Comparison of ENCODE assay signal across 26 cellular contexts in the genomic region with DNA sequence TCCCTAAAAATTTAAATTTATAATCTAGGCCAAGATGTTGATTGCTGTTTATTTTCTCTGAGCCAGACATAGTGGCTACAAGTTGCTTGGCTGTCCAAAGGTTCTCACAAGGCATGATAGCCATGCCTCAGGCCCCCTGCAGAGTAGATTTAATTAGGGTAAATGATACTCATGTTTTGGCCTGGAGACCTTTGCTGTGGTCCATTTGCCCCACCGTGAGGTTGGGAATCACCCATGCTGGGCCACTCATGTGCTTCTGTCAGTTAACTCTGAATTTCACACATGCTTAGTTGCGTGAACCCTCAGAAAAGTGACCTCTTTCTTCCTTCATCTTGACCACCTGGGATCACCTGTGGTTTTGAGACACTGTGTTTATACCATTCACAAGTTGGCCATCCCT.
"Had no signal": no experiment of that assay in that cellular context is flagged by ENCODE, and none has a peak within 500 bp of the region (broad histone marks: within the 10 kb centered on the region; RNA-seq: fewer than 3 reads in every experiment).

No MANE protein-coding gene starts in this region.

- H3K27me3 ChIP-seq: dorsolateral prefrontal cortex, esophagus squamous epithelium, gastroesophageal sphincter, heart left ventricle, hepatocyte had no signal

- ATAC-seq: esophagus mucosa; foreskin keratinocyte; gastroesophageal sphincter; heart left ventricle; left colon; left lobe of liver; left ventricle myocardium superior; lower lobe of right lung; naive thymus-derived CD4-positive, alpha-beta T cell; natural killer cell had no signal

- H3K36me3 ChIP-seq: esophagus squamous epithelium, heart left ventricle, lower lobe of right lung had no signal

- DNase-seq: dermis blood vessel endothelial cell; dorsolateral prefrontal cortex; effector CD4-positive, alpha-beta T cell; effector memory CD4-positive, alpha-beta T cell; erythroblast; esophagus squamous epithelium; foreskin keratinocyte; heart left ventricle; hypothalamus; immature natural killer cell; islet precursor cell; kidney; kidney glomerular epithelial cell; left colon; left ventricle myocardium superior; lower lobe of right lung; mesenchymal stem cell; midbrain; naive thymus-derived CD4-positive, alpha-beta T cell; natural killer cell had no signal

- H3K4me1 Mint-ChIP-seq: immature natural killer cell; naive thymus-derived CD4-positive, alpha-beta T cell; natural killer cell had no signal

- H3K27ac Mint-ChIP-seq: immature natural killer cell; naive thymus-derived CD4-positive, alpha-beta T cell; natural killer cell had no signal

- H3K4me3 Mint-ChIP-seq: immature natural killer cell; naive thymus-derived CD4-positive, alpha-beta T cell; natural killer cell had no signal

- H3K27ac ChIP-seq: dorsolateral prefrontal cortex, epithelial cell of prostate, esophagus squamous epithelium, foreskin keratinocyte, heart left ventricle, lower lobe of right lung had no signal

- H3K4me1 ChIP-seq: foreskin keratinocyte, heart left ventricle, lower lobe of right lung had no signal

- H3K4me3 ChIP-seq: coronary artery, dorsolateral prefrontal cortex, esophagus squamous epithelium, gastroesophageal sphincter, heart left ventricle, hepatocyte, lower lobe of right lung had no signal
